ENCODE assay signal across 8 cellular contexts in genomic region chr22:44023404-44024287, GRCh38. TPM values are rescaled to one million over a fixed set of nuclear protein-coding genes. Genes with fewer than 3 reads are reported as not detected.
DNase-seq lines count a peak whose midpoint lies in the region; ATAC-seq and TF ChIP-seq lines count a peak whose summit lies in the region.

No MANE protein-coding gene starts in this region.

- peaks cover 8% of the 10 kb centered on the region for H3K23me2 ChIP-seq in H9 (ENCODE audit: insufficient read length, low read depth, low read length, poor library complexity, severe bottlenecking)

- no peak overlapping the region for H3K4ac ChIP-seq in H9 (ENCODE audit: low read depth, low read length)

- no peak overlapping the region for H3K23ac ChIP-seq in H9 (ENCODE audit: insufficient read length, low read depth, low read length)

- H3K18ac ChIP-seq in H9 (ENCODE audit: insufficient read length, low read depth, low read length): peak overlapping the region; percentile 96

- no peaks in the 10 kb centered on the region; the same call in 1 of the 2 replicates for H3K4me1 ChIP-seq in H9 (ENCODE audit: insufficient read depth, low read length)
- H3K4me1 ChIP-seq in lower lobe of right lung: peaks cover 37% of the 10 kb centered on the region
- H3K4me1 ChIP-seq in stomach: peaks cover 14 to 43% (median 26%) of the 10 kb centered on the region in 4 donors

- H2AFZ ChIP-seq in H9 (ENCODE audit: low read length): no peak overlapping the region

- H3K27ac Mint-ChIP-seq in CD14-positive monocyte (peak overlapping the region; percentile 90 to 96 (median 93)), H9 (no peak overlapping the region), T-helper 17 cell (no peak overlapping the region)

- H3K36me3 Mint-ChIP-seq in CD14-positive monocyte: peaks cover 8 to 14% of the 10 kb centered on the region in 2 donors
- no peaks in the 10 kb centered on the region for H3K36me3 Mint-ChIP-seq in H9 (ENCODE audit: insufficient read depth in 1 of 3, low read depth in 3 of 3)
- no peaks in the 10 kb centered on the region for H3K36me3 Mint-ChIP-seq in T-helper 17 cell (ENCODE audit: low read depth)

- no peaks in the 10 kb centered on the region for H3K27me3 ChIP-seq in H9 (ENCODE audit: insufficient read depth, low read length)
- peaks cover 0 to 4% (median 0%) of the 10 kb centered on the region in 45 donors for H3K27me3 ChIP-seq in dorsolateral prefrontal cortex
- no peaks in the 10 kb centered on the region for H3K27me3 ChIP-seq in lower lobe of right lung (ENCODE audit: low read depth)
- peaks cover 0 to 10% (median 0%) of the 10 kb centered on the region in 3 donors for H3K27me3 ChIP-seq in stomach

- no peaks in the 10 kb centered on the region for H3K79me1 ChIP-seq in H9 (ENCODE audit: insufficient read depth, low read depth, low read length, poor library complexity, severe bottlenecking)

- no peak overlapping the region for H2BK20ac ChIP-seq in H9 (ENCODE audit: low read depth, low read length, poor library complexity, severe bottlenecking)

- no peak overlapping the region for H4K91ac ChIP-seq in H9 (ENCODE audit: insufficient read length, low read depth, low read length)

- no peaks in the 10 kb centered on the region for H3K79me2 ChIP-seq in H9 (ENCODE audit: insufficient read depth, low read length)

- ATAC-seq in T-helper 17 cell (peak; percentile 24), lower lobe of right lung (peak; percentile 48 to 49)

- H4K8ac ChIP-seq in H9 (replicated peaks; ENCODE audit: insufficient read length, low read depth, low read length): no peak overlapping the region

- no peak for TF ChIP-seq POLR2A in stomach (IDR thresholded peaks at IDR 0.05)

- H3K4me2 ChIP-seq in H9 (ENCODE audit: insufficient read depth, insufficient read length, low read length): peak overlapping the region; percentile 51

- no peak overlapping the region for H4K5ac ChIP-seq in H9 (ENCODE audit: insufficient read length, low read depth, low read length)

- H3K4me3 Mint-ChIP-seq in CD14-positive monocyte: peak overlapping the region; percentile 86 to 90
- H3K4me3 Mint-ChIP-seq in H9: peak overlapping the region; percentile 72 to 80
- peak overlapping the region; percentile 86 for H3K4me3 Mint-ChIP-seq in T-helper 17 cell

- H3K4me3 ChIP-seq in dorsolateral prefrontal cortex (peak overlapping the region; percentile 33 to 75 (median 63)), lower lobe of right lung (peak overlapping the region; percentile 66), stomach (peak overlapping the region; percentile 60 to 69 (median 68))

- TF ChIP-seq CTCF in CD14-positive monocyte (IDR thresholded peaks at IDR 0.05): no peak
- no peak for TF ChIP-seq CTCF in H9 (conservative IDR thresholded peaks at IDR 0.05)
- no peak for TF ChIP-seq CTCF in dorsolateral prefrontal cortex (IDR thresholded peaks at IDR 0.05 in 54 of 56, conservative IDR thresholded peaks at IDR 0.05 in 2 of 56; ENCODE audit: low read depth in 1 of 56, partially characterized antibody in 56 of 56)
- TF ChIP-seq CTCF in lower lobe of right lung (IDR thresholded peaks at IDR 0.05): no peak
- no peak for TF ChIP-seq CTCF in stomach (IDR thresholded peaks at IDR 0.05)

- H4K20me1 ChIP-seq in H9 (ENCODE audit: control insufficient read depth, insufficient read depth, insufficient read length): no peaks in the 10 kb centered on the region

- H3K27ac ChIP-seq in H9 (ENCODE audit: insufficient read length, low read depth, low read length) (no peak overlapping the region), dorsolateral prefrontal cortex (peak overlapping the region in 46 of 59 donors; percentile 4 to 91 (median 72)), lower lobe of right lung (peak overlapping the region; percentile 84), stomach (peak overlapping the region; percentile 63 to 90 (median 84))

- peak overlapping the region; percentile 97 for H3K14ac ChIP-seq in H9 (ENCODE audit: insufficient read depth, low read length)

- H3K9ac ChIP-seq in H9 (ENCODE audit: extremely low read depth, insufficient read length, low read length): no peak overlapping the region

- no peak overlapping the region for H2BK5ac ChIP-seq in H9 (ENCODE audit: insufficient read length, low read length)

- no peak overlapping the region for H3K56ac ChIP-seq in H9 (ENCODE audit: insufficient read length, low read depth, low read length)

- H2BK15ac ChIP-seq in H9 (ENCODE audit: low read depth, low read length): no peak overlapping the region

- intact Hi-C loops in CD14-positive monocyte (cut with micrococcal nuclease) (no loop called here), dorsolateral prefrontal cortex (cut with DNase I) (no loop called here), lower lobe of right lung (cut with DNase I) (no loop called here), stomach (cut with DNase I; ENCODE audit: low total_unique reads) (no loop called here)

- peaks cover 47% of the 10 kb centered on the region for H3K4me1 Mint-ChIP-seq in CD14-positive monocyte
- H3K4me1 Mint-ChIP-seq in H9: peaks cover 24 to 32% of the 10 kb centered on the region in 2 experiments
- H3K4me1 Mint-ChIP-seq in T-helper 17 cell: peaks cover 37% of the 10 kb centered on the region

- no peak overlapping the region for H2AK5ac ChIP-seq in H9 (ENCODE audit: insufficient read length, low read length)

- no peak for TF ChIP-seq EP300 in stomach (IDR thresholded peaks at IDR 0.05)

- no peaks in the 10 kb centered on the region for H3K9me3 ChIP-seq in H9 (ENCODE audit: control insufficient read depth, low read depth, low read length)
- no peaks in the 10 kb centered on the region for H3K9me3 ChIP-seq in T-helper 17 cell (ENCODE audit: control insufficient read depth, low read length, poor library complexity, severe bottlenecking)
- H3K9me3 ChIP-seq in lower lobe of right lung: no peaks in the 10 kb centered on the region
- no peaks in the 10 kb centered on the region for H3K9me3 ChIP-seq in stomach

- H3K9me3 Mint-ChIP-seq in CD14-positive monocyte: peaks cover 0 to 2% (median 0%) of the 10 kb centered on the region in 7 donors
- no peaks in the 10 kb centered on the region; a peak in 1 of 5 replicates for H3K9me3 Mint-ChIP-seq in H9

- WGBS in H9 (ENCODE audit: extremely low coverage, insufficient read length, low lambda C conversion rate): no CpG with 5 or more reads among the region's 54 CpGs
- WGBS in stomach, 5 donors: 14 to 59% (median 16%) methylated on average over 10 to 49 of the region's 54 CpGs

- no peaks in the 10 kb centered on the region for H3K36me3 ChIP-seq in lower lobe of right lung
- no peaks in the 10 kb centered on the region for H3K36me3 ChIP-seq in stomach

- no peak overlapping the region for H3T11ph ChIP-seq in H9 (ENCODE audit: low read length)

- no peak overlapping the region for H2BK120ac ChIP-seq in H9 (ENCODE audit: low read depth, low read length, poor library complexity, severe bottlenecking)

- DNase-seq in CD14-positive monocyte (ENCODE audit: low spot score) (peak; percentile 61), H9 (peak; percentile 42), T-helper 17 cell (peak in 1 of 3 donors; percentile 10), dorsolateral prefrontal cortex (peak in 4 of 10 donors; percentile 15 to 51 (median 38)), lower lobe of right lung (peak; percentile 60), stomach (peak; percentile 54), cortex of kidney (lab: John Stamatoyannopoulos, UW) (no peak), COLO829 (ENCODE audit: low spot score) (no peak)

- H3K27me3 Mint-ChIP-seq in CD14-positive monocyte (ENCODE audit: low read depth in 3 of 3): peaks cover 0 to 6% (median 0%) of the 10 kb centered on the region in 3 donors
- H3K27me3 Mint-ChIP-seq in H9 (ENCODE audit: low read depth): peaks cover 12% of the 10 kb centered on the region
- H3K27me3 Mint-ChIP-seq in T-helper 17 cell: peaks cover 10% of the 10 kb centered on the region

- no peak overlapping the region for H2BK12ac ChIP-seq in H9 (ENCODE audit: insufficient read length, low read depth, low read length)

RNA-seq across cellular contexts. Expression of gene PARVB, which starts 0.5 kb away (rescaled TPM):
- 10 to 100 TPM; 13.4 to 17.9 TPM for polyA plus RNA-seq in CD14-positive monocyte
- total RNA-seq in H9 (2021): 15.6 and 17.2 TPM in 2 replicates
- total RNA-seq in T-helper 17 cell: 10 to 100 TPM; 14.6 to 36.4 TPM
- total RNA-seq in dorsolateral prefrontal cortex: 10 to 100 TPM; 15.9 to 55.8 (median 38.9) TPM
- total RNA-seq in lower lobe of right lung: 44.7 TPM
- 100 to 1,000 TPM in 1 of 5 donors, 10 to 100 TPM in 2, 1 to 10 TPM in 2; 2.9 to 143 (median 19.6) TPM for total RNA-seq in stomach
- polyA plus RNA-seq in stomach: 10 to 100 TPM in 2 of 3 donors, 1 to 10 TPM in 1; 6.7 to 24.5 (median 18.5) TPM

Comparison
In these comparisons a context has a peak if more than half of its experiments do, and no peak if none do; other contexts are left out.
1. DNase-seq: peak in CD14-positive monocyte (single experiment), H9 (single experiment), lower lobe of right lung (single experiment) and stomach (single experiment); none in cortex of kidney (single experiment) and COLO829 (single experiment).
2. H3K27ac Mint-ChIP-seq: peak in CD14-positive monocyte (7 of 7); none in H9 (0 of 3) and T-helper 17 cell (single experiment).
3. Peak in every context shown above with its lines, with median percentiles within 50 percentile points of each other: H3K4me3 Mint-ChIP-seq and H3K4me3 ChIP-seq.